Comparison of ENCODE assay signal across 8 cellular contexts in genomic region chr7:87797798-87798403, GRCh38.
DNase-seq lines count a peak whose midpoint lies in the region; ATAC-seq and TF ChIP-seq lines count a peak whose summit lies in the region.

No MANE protein-coding gene starts in this region.

- no peaks in the 10 kb centered on the region; the same call in 1 of the 2 replicates for H3K9me3 ChIP-seq in DOHH2 (ENCODE audit: control insufficient read depth, insufficient read depth, low read length)

- no peaks in the 10 kb centered on the region for H3F3A ChIP-seq in DOHH2 (ENCODE audit: control insufficient read depth, insufficient read depth)

- H3K4me3 ChIP-seq in DOHH2 (ENCODE audit: low read length) (no peak overlapping the region), astrocyte of the spinal cord (ENCODE audit: low read depth, low read length) (no peak overlapping the region), kidney epithelial cell (ENCODE audit: low read depth, low read length) (no peak overlapping the region)

- no peaks in the 10 kb centered on the region for H3K9me2 ChIP-seq in DOHH2 (replicated peaks; ENCODE audit: control insufficient read depth, low read length)

- H3K27ac ChIP-seq in DOHH2 (ENCODE audit: low read depth, low read length), result no peak overlapping the region

- in situ Hi-C loops in astrocyte of the spinal cord (cut with HindIII; ENCODE audit: low sequenced_read_pairs), result no loop called here

- H4K20me1 ChIP-seq in DOHH2 (ENCODE audit: control insufficient read depth, insufficient read depth, low read depth, low read length), result no peaks in the 10 kb centered on the region

- peak; percentile 81 for TF ChIP-seq CTCF in DOHH2 (IDR thresholded peaks at IDR 0.05; ENCODE audit: low read depth, low read length, poor library complexity, severe bottlenecking)
- peak; percentile 51 for TF ChIP-seq CTCF in astrocyte of the spinal cord (IDR thresholded peaks at IDR 0.05; ENCODE audit: low read depth, low read length)
- peak; percentile 53 for TF ChIP-seq CTCF in kidney epithelial cell (IDR thresholded peaks at IDR 0.05; ENCODE audit: insufficient read depth, low read length, poor library complexity, severe bottlenecking)
- peak; percentile 79 for TF ChIP-seq CTCF in type B pancreatic cell (conservative IDR thresholded peaks at IDR 0.05)

- no peak overlapping the region for H3K27ac Mint-ChIP-seq in type B pancreatic cell

- no peaks in the 10 kb centered on the region for H3K36me3 Mint-ChIP-seq in type B pancreatic cell

- no peak overlapping the region for H3K4me3 Mint-ChIP-seq in type B pancreatic cell

- no peak overlapping the region for H3K4me2 ChIP-seq in DOHH2 (ENCODE audit: low read length)

- H3K36me3 ChIP-seq in DOHH2 (ENCODE audit: control insufficient read depth, low read length) (no peaks in the 10 kb centered on the region), kidney epithelial cell (ENCODE audit: control insufficient read depth, insufficient read depth, low read length) (no peaks in the 10 kb centered on the region)

- peak; percentile 17 for DNase-seq in NCI-H345 treated with DMSO at 0.1 percent for 48 hours (lab: John Stamatoyannopoulos, UW; ENCODE audit: unreplicated experiment)
- peak; percentile 51 for DNase-seq in astrocyte of the spinal cord (ENCODE audit: low read depth, low spot score)
- DNase-seq in kidney epithelial cell (ENCODE audit: low read depth), result peak; percentile 25
- no peak for DNase-seq in type B pancreatic cell (ENCODE audit: extremely low spot score, unreplicated experiment)
- DNase-seq in mucosa of gallbladder (ENCODE audit: low spot score), result no peak

- H3K9me3 Mint-ChIP-seq in type B pancreatic cell, result peaks cover 5% of the 10 kb centered on the region

- H3K4me1 Mint-ChIP-seq in type B pancreatic cell (ENCODE audit: unreplicated experiment), result no peaks in the 10 kb centered on the region

- H3K27me3 ChIP-seq in DOHH2 (ENCODE audit: control insufficient read depth, low read length) (peaks cover 4% of the 10 kb centered on the region; the same call in 1 of the 2 replicates), kidney epithelial cell (ENCODE audit: control insufficient read depth, insufficient read depth, low read length) (no peaks in the 10 kb centered on the region)

- ATAC-seq in GM19438 (IDR thresholded peaks at IDR 0.05; ENCODE audit: low read depth, unreplicated experiment), result peak; percentile 87
- peak; percentile 90 for ATAC-seq in HG03342 (IDR thresholded peaks at IDR 0.05; ENCODE audit: unreplicated experiment)

- no peaks in the 10 kb centered on the region for H3K79me2 ChIP-seq in DOHH2 (ENCODE audit: control insufficient read depth, low read length)

- no peaks in the 10 kb centered on the region for H3K27me3 Mint-ChIP-seq in type B pancreatic cell

- no peaks in the 10 kb centered on the region for H3K4me1 ChIP-seq in DOHH2 (ENCODE audit: control insufficient read depth, low read length)

Comparison
In these comparisons a context has a peak if more than half of its experiments do, and no peak if none do; other contexts are left out.
1. DNase-seq: peak in NCI-H345 treated with DMSO at 0.1 percent for 48 hours (single experiment), astrocyte of the spinal cord (single experiment) and kidney epithelial cell (single experiment); none in type B pancreatic cell (single experiment) and mucosa of gallbladder (single experiment).
2. Peak in every context shown above with its lines, with median percentiles within 50 percentile points of each other: CTCF ChIP-seq.